Comparison of ENCODE assay signal across 22 cellular contexts in genomic region chr1:36328088-36328480, GRCh38. TPM values are rescaled to one million over a fixed set of nuclear protein-coding genes. Genes with fewer than 3 reads are reported as not detected.
A peak's percentile ranks its signal among the peaks of the same experiment; 100 is the strongest.
DNase-seq lines count a peak whose midpoint lies in the region; ATAC-seq, FAIRE-seq and TF ChIP-seq lines count a peak whose summit lies in the region.
"Had no signal": no experiment of that assay in that cellular context is flagged by ENCODE, and none has a peak within 500 bp of the region (broad histone marks: within the 10 kb centered on the region; RNA-seq: fewer than 3 reads in every experiment).

No MANE protein-coding gene starts in this region.

- intact Hi-C loops in Right ventricle myocardium superior (cut with DNase I) = no loop called here
- intact Hi-C loops in cardiac septum (cut with DNase I) = no loop called here

- peak overlapping the region; percentile 80 for H3K27ac Mint-ChIP-seq in activated T-helper 17 cell treated with anti-CD3 and anti-CD28 coated beads, Interleukin-2, amount 50 U/mL, for 72 hours
- H3K27ac Mint-ChIP-seq in nephron = peak overlapping the region; percentile 71 to 99 (median 99)
- H3K27ac Mint-ChIP-seq: CD8-positive, alpha-beta T cell had no signal

- H3K4me3 ChIP-seq in upper lobe of left lung (no peak overlapping the region), brain microvascular endothelial cell (ENCODE audit: low read depth, low read length) (no peak overlapping the region)

- in situ Hi-C loops in brain microvascular endothelial cell (cut with HindIII; ENCODE audit: low pct_ligation_motif_present, low sequenced_read_pairs) = no loop called here

- H3K4me1 ChIP-seq in upper lobe of left lung = peaks cover 22 to 33% (median 24%) of the 10 kb centered on the region in 4 donors

- TF ChIP-seq EP300 in upper lobe of left lung (IDR thresholded peaks at IDR 0.05) = no peak

- CTCF ChIA-PET in GM10248 (lab: Yijun Ruan, JAX) = no interaction called here

- DNase-seq in Right ventricle myocardium superior (peak; percentile 26), cardiac septum (ENCODE audit: low spot score) (no peak), upper lobe of left lung (no peak), GM12891 (ENCODE audit: insufficient read length, low spot score) (no peak), brain microvascular endothelial cell (no peak), GM10248 (ENCODE audit: extremely low spot score) (no peak)
- DNase-seq: AML-193; C1 segment of cervical spinal cord; Calu3; CD8-positive, alpha-beta T cell; GOT3; NCI-H2171; NCI-H524; SIG-M5 had no signal

- peaks cover 11% of the 10 kb centered on the region for H3K36me3 Mint-ChIP-seq in activated T-helper 17 cell treated with anti-CD3 and anti-CD28 coated beads, Interleukin-2, amount 50 U/mL, for 72 hours (ENCODE audit: low read depth)
- H3K36me3 Mint-ChIP-seq in nephron (ENCODE audit: low read depth) = peaks cover 13% of the 10 kb centered on the region
- H3K36me3 Mint-ChIP-seq: CD8-positive, alpha-beta T cell had no signal

- H3K27me3 Mint-ChIP-seq in activated T-helper 17 cell treated with anti-CD3 and anti-CD28 coated beads, Interleukin-2, amount 50 U/mL, for 72 hours = no peaks in the 10 kb centered on the region
- no peaks in the 10 kb centered on the region for H3K27me3 Mint-ChIP-seq in nephron (ENCODE audit: low read depth)

- no peaks in the 10 kb centered on the region for H3K9me3 Mint-ChIP-seq in activated T-helper 17 cell treated with anti-CD3 and anti-CD28 coated beads, Interleukin-2, amount 50 U/mL, for 72 hours
- no peaks in the 10 kb centered on the region for H3K9me3 Mint-ChIP-seq in nephron
- H3K9me3 Mint-ChIP-seq: CD8-positive, alpha-beta T cell had no signal

- POLR2A ChIA-PET in GM10248 (lab: Yijun Ruan, JAX) = no interaction called here

- 87 to 90% methylated on average over 6 of the region's 6 CpGs for WGBS in upper lobe of left lung, 2 donors

- H3K4me3 Mint-ChIP-seq in activated T-helper 17 cell treated with anti-CD3 and anti-CD28 coated beads, Interleukin-2, amount 50 U/mL, for 72 hours = no peak overlapping the region
- H3K4me3 Mint-ChIP-seq in nephron = peak overlapping the region; percentile 5 to 41 (median 19)
- H3K4me3 Mint-ChIP-seq: CD8-positive, alpha-beta T cell had no signal

- no peak for FAIRE-seq in GM12891 (lab: Jason Lieb, UNC)
- FAIRE-seq: G401.6 had no signal

- H3K27ac ChIP-seq in upper lobe of left lung (peak overlapping the region in 3 of 4 donors; percentile 2 to 45 (median 36)), brain microvascular endothelial cell (no peak overlapping the region)
- H3K27ac ChIP-seq: KMS-11, RWPE1 had no signal

- no peak for ATAC-seq in Right ventricle myocardium superior (ENCODE audit: poor library complexity)
- no peak for ATAC-seq in activated T-helper 17 cell treated with anti-CD3 and anti-CD28 coated beads, Interleukin-2, amount 50 U/mL, for 72 hours (replicated peaks)
- ATAC-seq in upper lobe of left lung (ENCODE audit: low FRiP score in 2 of 2) = no peak
- ATAC-seq: CD8-positive, alpha-beta T cell; HCT116; SK-N-SH treated with all-trans-retinoic acid at 6 μM for 48 hours had no signal

- no peak for TF ChIP-seq CTCF in nephron (IDR thresholded peaks at IDR 0.05; ENCODE audit: unreplicated experiment in 3 of 3)
- no peak for TF ChIP-seq CTCF in upper lobe of left lung (IDR thresholded peaks at IDR 0.05)
- no peak for TF ChIP-seq CTCF in brain microvascular endothelial cell (IDR thresholded peaks at IDR 0.05; ENCODE audit: low read depth, low read length, missing control alignments)
- no peak for TF ChIP-seq CTCF in GM10248 (IDR thresholded peaks at IDR 0.05; ENCODE audit: control extremely low read depth, extremely low read depth, low read depth, missing control alignments)

- no peaks in the 10 kb centered on the region for H3K27me3 ChIP-seq in upper lobe of left lung
- no peaks in the 10 kb centered on the region for H3K27me3 ChIP-seq in brain microvascular endothelial cell (replicated peaks)

- TF ChIP-seq POLR2A in upper lobe of left lung (IDR thresholded peaks at IDR 0.05) = no peak
- TF ChIP-seq POLR2A in GM12891 (IDR thresholded peaks at IDR 0.05; ENCODE audit: low read depth, low read length) = no peak

- H3K4me1 Mint-ChIP-seq in activated T-helper 17 cell treated with anti-CD3 and anti-CD28 coated beads, Interleukin-2, amount 50 U/mL, for 72 hours = peaks cover 15% of the 10 kb centered on the region
- peaks cover 45% of the 10 kb centered on the region for H3K4me1 Mint-ChIP-seq in nephron

- H3K9me3 ChIP-seq in upper lobe of left lung = no peaks in the 10 kb centered on the region

- H3K36me3 ChIP-seq in upper lobe of left lung = no peaks in the 10 kb centered on the region
- H3K36me3 ChIP-seq in brain microvascular endothelial cell (replicated peaks) = no peaks in the 10 kb centered on the region

TF ChIP-seq in GM12891, 5 proteins besides CTCF, POLR2A, EP300 and RAD21:
- no peak for TF ChIP-seq PAX5 (IDR thresholded peaks at IDR 0.05; ENCODE audit: insufficient read depth, low read length, severe bottlenecking)
- no peak for TF ChIP-seq POU2F2 (IDR thresholded peaks at IDR 0.05; ENCODE audit: low read depth, low read length)
- TF ChIP-seq POLR2AphosphoS5 (IDR thresholded peaks at IDR 0.05; ENCODE audit: low read depth, low read length) = no peak
- no peak for TF ChIP-seq TAF1 (IDR thresholded peaks at IDR 0.05; ENCODE audit: low read depth, low read length)
- no peak for TF ChIP-seq SPI1 (IDR thresholded peaks at IDR 0.05; ENCODE audit: low read depth, low read length)

RNA-seq across cellular contexts. Expression of gene EVA1B, which starts 4.6 kb away (rescaled TPM):
- 10.8 TPM for total RNA-seq in Right ventricle myocardium superior
- 11.3 TPM for total RNA-seq in cardiac septum
- total RNA-seq in activated T-helper 17 cell treated with anti-CD3 and anti-CD28 coated beads, Interleukin-2, amount 50 U/mL, for 72 hours = 1 to 10 TPM; 2.5 to 5.6 TPM
- 10 to 100 TPM; 24.3 to 97.9 (median 36.6) TPM for total RNA-seq in upper lobe of left lung
- polyA plus RNA-seq in GM12891 (2012; ENCODE audit: low read depth, missing spikeins) = 7.6 TPM

RNA-seq across cellular contexts. Expression of gene SH3D21, which starts 21.9 kb away (rescaled TPM):
- 1.3 TPM for total RNA-seq in Right ventricle myocardium superior
- 3.3 TPM for total RNA-seq in cardiac septum
- total RNA-seq in activated T-helper 17 cell treated with anti-CD3 and anti-CD28 coated beads, Interleukin-2, amount 50 U/mL, for 72 hours = 100 to 1,000 TPM in 1 of 2 donors, 10 to 100 TPM in 1; 24.4 to 245 TPM
- total RNA-seq in upper lobe of left lung = 10 to 100 TPM in 3 of 6 donors, 1 to 10 TPM in 3; 4.4 to 65.0 (median 13.1) TPM
- polyA plus RNA-seq in GM12891 (2012; ENCODE audit: low read depth, missing spikeins) = 11.7 TPM
- total RNA-seq: A172 had no signal

RNA-seq across cellular contexts. Expression of gene STK40, which starts 57.6 kb away (rescaled TPM):
- total RNA-seq in Right ventricle myocardium superior = 73.5 TPM
- total RNA-seq in cardiac septum = 75.5 TPM
- total RNA-seq in activated T-helper 17 cell treated with anti-CD3 and anti-CD28 coated beads, Interleukin-2, amount 50 U/mL, for 72 hours = 10 to 100 TPM; 44.1 to 56.8 TPM
- total RNA-seq in upper lobe of left lung = 100 to 1,000 TPM in 1 of 6 donors, 10 to 100 TPM in 5; 26.2 to 100 (median 69.1) TPM
- 19.9 TPM for polyA plus RNA-seq in GM12891 (2012; ENCODE audit: low read depth, missing spikeins)
